8 cellular contexts compared by ENCODE assay signal in the genomic region with DNA sequence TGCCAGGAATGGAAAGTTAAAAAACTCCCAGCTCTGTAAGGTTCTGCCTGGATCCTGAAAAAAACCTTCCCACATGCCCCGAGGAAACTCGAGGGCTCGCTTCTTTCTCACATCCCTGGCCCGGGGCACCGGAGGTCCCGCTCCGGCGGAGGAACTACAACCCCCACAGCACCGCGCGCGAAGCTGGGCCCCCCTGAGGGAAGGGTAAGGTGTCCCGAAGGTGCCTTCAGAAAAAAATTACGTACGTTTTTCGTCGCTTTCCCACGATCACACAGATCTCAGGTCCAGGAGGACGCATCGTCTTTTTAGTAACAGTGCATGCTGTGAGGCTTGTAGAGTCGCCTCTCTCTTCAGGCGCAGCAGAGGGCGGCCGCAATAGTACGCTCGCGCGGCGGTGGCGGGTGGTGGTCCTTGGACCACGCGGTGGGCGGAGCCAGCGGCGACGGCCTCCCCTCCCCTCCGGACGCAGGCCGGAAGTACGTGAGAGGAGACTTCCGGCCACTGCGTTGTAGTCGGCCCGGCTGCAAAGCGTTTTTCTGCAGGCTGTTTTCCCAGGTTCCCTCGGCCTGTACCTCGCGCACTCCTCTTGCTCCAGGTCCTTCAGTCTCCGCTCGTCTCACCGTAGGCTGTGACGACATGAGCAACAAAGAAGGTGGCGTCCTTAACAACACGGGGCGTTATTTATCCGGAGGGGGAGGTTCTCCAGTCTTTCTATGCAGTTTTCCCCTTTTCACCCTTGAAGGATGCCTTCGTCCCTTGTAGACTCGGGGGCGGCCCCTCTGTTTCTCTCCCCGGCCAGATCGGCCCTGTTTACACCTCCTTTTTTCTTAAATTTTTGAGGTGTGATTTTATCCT. TPM values are rescaled to one million over a fixed set of nuclear protein-coding genes. Genes with fewer than 3 reads are reported as not detected.
DNase-seq lines count a peak whose midpoint lies in the region; ATAC-seq and TF ChIP-seq lines count a peak whose summit lies in the region.

Gene TSNAX (plus strand): TSS at position 495 of the 855 bp plus-strand sequence. CDS start 142 bp downstream, at position 637.

- H3K4me3 ChIP-seq in hepatocyte: peak within 1 kb of the TSS; percentile 79

- H3K9me3 ChIP-seq in hepatocyte (ENCODE audit: low read depth): no peaks in the 10 kb centered on the region

- H4K20me1 ChIP-seq in hepatocyte (ENCODE audit: insufficient read depth, poor library complexity, severe bottlenecking): no peaks in the 10 kb centered on the region

- peak; percentile 95 for TF ChIP-seq POLR2A in GM18505 (IDR thresholded peaks at IDR 0.05; ENCODE audit: borderline replicate concordance, extremely low read depth, insufficient read depth, insufficient read length)

- WGBS in hepatocyte (ENCODE audit: low lambda C conversion rate, missing lambda C conversion rate): under 1% methylated on average over 61 of the region's 61 CpGs

- no peaks in the 10 kb centered on the region for H3K27me3 ChIP-seq in hepatocyte

- TF ChIP-seq CTCF in hepatocyte (IDR thresholded peaks at IDR 0.05; ENCODE audit: poor library complexity): no peak

- H3K36me3 ChIP-seq in hepatocyte (replicated peaks; ENCODE audit: insufficient read depth, low read depth): no peaks in the 10 kb centered on the region

- ATAC-seq in GM18505 (IDR thresholded peaks at IDR 0.05; ENCODE audit: unreplicated experiment): peak; percentile 96
- peak; percentile 93 for ATAC-seq in HG02973 (IDR thresholded peaks at IDR 0.05; ENCODE audit: unreplicated experiment)

- peaks cover 44% of the 10 kb centered on the region for H3K79me2 ChIP-seq in hepatocyte

- peak within 1 kb of the TSS; percentile 83 for H2AFZ ChIP-seq in hepatocyte

- peak within 1 kb of the TSS; percentile 93 for H3K27ac ChIP-seq in hepatocyte

- no peaks in the 10 kb centered on the region for H3K9me2 ChIP-seq in hepatocyte (replicated peaks; ENCODE audit: insufficient read depth)

- H3K4me2 ChIP-seq in hepatocyte: peak within 1 kb of the TSS; percentile 78

- DNase-seq in NCI-H2081 (lab: John Stamatoyannopoulos, UW): peak; percentile 94 to 97
- peak; percentile 88 for DNase-seq in T1000 (lab: John Stamatoyannopoulos, UW)
- peak; percentile 98 for DNase-seq in astrocyte of the hippocampus (ENCODE audit: low read depth, low spot score)
- DNase-seq in hepatocyte (ENCODE audit: low spot score): peak; percentile 97
- peak; percentile 82 for DNase-seq in renal cortical epithelial cell (ENCODE audit: low read depth)
- no peak for DNase-seq in NCI-H1694 (lab: John Stamatoyannopoulos, UW)

- peaks cover 11% of the 10 kb centered on the region for H3K4me1 ChIP-seq in hepatocyte (ENCODE audit: insufficient read depth)

RNA-seq across cellular contexts. Expression of gene TSNAX, which starts in this region (rescaled TPM):
- total RNA-seq in hepatocyte (32.3 and 42.2 TPM in 2 replicates), renal cortical epithelial cell (47.7 and 68.6 TPM in 2 replicates)
- 26.8 and 32.5 TPM in 2 replicates for polyA plus RNA-seq in hepatocyte
